In genomic region chr16:86662740-86663139, GRCh38 we compare ENCODE assay signal across 23 cellular contexts.
"Had no signal": no experiment of that assay in that cellular context is flagged by ENCODE, and none has a peak within 500 bp of the region (broad histone marks: within the 10 kb centered on the region; RNA-seq: fewer than 3 reads in every experiment).

No MANE protein-coding gene starts in this region.

- H3K27me3 ChIP-seq: right atrium auricular region, uterus had no signal

- ATAC-seq: activated CD4-positive, alpha-beta T cell treated with anti-CD3 and anti-CD28 coated beads for 36 hours; left colon; stimulated activated memory B cell treated with anti-CD40 and anti-IgM and Interleukin-4, amounts not matched to agents 10 μg/mL and 1 μg/mL and 100 μg/mL, for 72 hours had no signal

- H3K4me1 ChIP-seq: uterus had no signal

- H3K36me3 ChIP-seq: right atrium auricular region, stomach, suprapubic skin, transverse colon, uterus had no signal

- H3K9me3 ChIP-seq: right atrium auricular region, suprapubic skin, transverse colon, uterus had no signal

- H3K4me3 ChIP-seq: right atrium auricular region, skin epidermis, stomach, suprapubic skin, transverse colon, uterus had no signal

- DNase-seq: activated B cell treated with CpG ODN at 0.5 μM for 24 hours; activated CD4-positive, alpha-beta T cell treated with anti-CD3 and anti-CD28 coated beads for 36 hours; activated CD4-positive, alpha-beta T cell treated with anti-CD3 and anti-CD28 coated beads, Interleukin-2, amount 50 U/mL, for 4 hours; activated CD8-positive, alpha-beta memory T cell treated with anti-CD3 and anti-CD28 coated beads for 24 hours; activated CD8-positive, alpha-beta memory T cell treated with anti-CD3 and anti-CD28 coated beads, Interleukin-2, amount 50 U/mL, for 4 hours; activated naive CD4-positive, alpha-beta T cell; activated naive CD8-positive, alpha-beta T cell treated with anti-CD3 and anti-CD28 coated beads for 36 hours; activated T-cell treated with anti-CD3 and anti-CD28 coated beads, Interleukin-2, amount 50 U/mL, for 24 hours; cerebellar nuclear complex; cortex of kidney; left colon; mesendoderm; naive B cell; nucleus accumbens; stimulated activated CD4-positive, alpha-beta T cell treated with anti-CD3 and anti-CD28 coated beads, Interleukin-2, amount 100 ng/mL, for 24 hours; stomach; T1000; transverse colon; uterus had no signal

- H3K27ac ChIP-seq: right atrium auricular region, stomach, suprapubic skin, transverse colon, uterus had no signal
